ENCODE assay signal across 9 cellular contexts in the genomic region with DNA sequence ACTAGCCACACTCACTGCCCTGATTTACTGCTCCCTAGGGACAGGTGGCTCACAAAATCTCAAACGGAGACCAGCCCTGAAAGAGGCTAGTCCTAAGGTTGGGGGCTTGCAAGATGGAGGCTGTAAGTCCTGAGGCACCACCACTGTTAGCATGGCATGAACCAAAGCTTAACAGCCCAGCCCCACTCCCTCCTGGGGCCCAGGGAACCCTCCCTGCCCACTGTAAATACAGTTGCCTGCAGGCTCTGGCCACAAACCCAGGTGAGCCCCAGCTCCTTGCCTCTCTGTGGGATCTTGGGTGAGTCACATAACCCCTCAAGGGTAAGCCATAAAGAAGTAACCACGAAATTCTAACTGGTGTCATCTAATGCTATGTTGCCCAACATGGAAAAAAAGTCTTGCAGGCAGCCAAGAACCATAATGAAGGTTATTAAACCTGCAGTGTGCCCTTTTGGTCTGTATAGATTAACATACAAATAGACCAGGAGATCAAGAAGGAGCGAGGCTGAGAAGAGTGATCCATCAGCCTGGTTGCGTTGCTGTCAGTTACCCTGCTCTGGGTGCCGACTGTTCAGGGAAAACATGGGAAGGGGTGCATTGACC. TPM values are rescaled to one million over a fixed set of nuclear protein-coding genes. Genes with fewer than 3 reads are reported as not detected.
DNase-seq lines count a peak whose midpoint lies in the region; ATAC-seq and TF ChIP-seq lines count a peak whose summit lies in the region.
"Had no signal": no experiment of that assay in that cellular context is flagged by ENCODE, and none has a peak within 500 bp of the region (broad histone marks: within the 10 kb centered on the region; RNA-seq: fewer than 3 reads in every experiment).

No MANE protein-coding gene starts in this region.

- DNase-seq in GM04503 (ENCODE audit: low read depth) (peak; percentile 42), RWPE1 (ENCODE audit: low spot score) (peak; percentile 80), renal cortical epithelial cell (ENCODE audit: low read depth) (peak; percentile 94), transverse colon (no peak), NCI-H2196 treated with DMSO at 0.1 percent for 48 hours (lab: John Stamatoyannopoulos, UW; ENCODE audit: unreplicated experiment) (no peak), DMS153 (lab: John Stamatoyannopoulos, UW) (no peak)

- H3K4me1 ChIP-seq in transverse colon: peaks cover 9 to 25% (median 16%) of the 10 kb centered on the region in 4 donors

- POLR2A ChIA-PET in RWPE1 (lab: Yijun Ruan, JAX; ENCODE audit: low non-redundant PET): interaction anchor here (0.5 to 0.6 kb wide), 2 partner anchors 150 to 1071 kb away, joined by 3 to 6 read pairs; no protein-coding TSS in a partner anchor

- intact Hi-C loops in transverse colon (cut with DNase I; ENCODE audit: low total_unique reads): no loop called here

- no peak for TF ChIP-seq POLR2A in transverse colon (IDR thresholded peaks at IDR 0.05)

- in situ Hi-C loops in transverse colon (cut with MboI; ENCODE audit: low pct_ligation_motif_present in 1 of 4, low pct_unique_long_range_greater_than_20kb in 1 of 4, low sequenced_read_pairs in 3 of 4): no loop called here

- peaks cover 71% of the 10 kb centered on the region for H3K4me1 Mint-ChIP-seq in activated naive CD8-positive, alpha-beta T cell (ENCODE audit: low read depth)

- H3K27ac Mint-ChIP-seq in activated naive CD8-positive, alpha-beta T cell: peak overlapping the region; percentile 89

- H3K36me3 ChIP-seq in transverse colon: peaks cover 0 to 17% (median 6%) of the 10 kb centered on the region in 4 donors

- H3K27ac ChIP-seq in RWPE1 (peak overlapping the region; percentile 55), transverse colon (peak overlapping the region in 2 of 4 donors; percentile 16 to 37)

- WGBS in transverse colon (ENCODE audit: low coverage in 1 of 2), 2 donors: 53 to 60% methylated on average over 4 to 5 of the region's 5 CpGs

- no peaks in the 10 kb centered on the region for H3K27me3 ChIP-seq in transverse colon

- no peak for ATAC-seq in HG03159 (IDR thresholded peaks at IDR 0.05; ENCODE audit: unreplicated experiment)

- no peak for TF ChIP-seq EP300 in transverse colon (IDR thresholded peaks at IDR 0.05; ENCODE audit: low read depth)

- H3K4me3 Mint-ChIP-seq in activated naive CD8-positive, alpha-beta T cell: peak overlapping the region; percentile 94

- no peaks in the 10 kb centered on the region for H3K9me3 ChIP-seq in transverse colon

- peaks cover 1% of the 10 kb centered on the region for H3K36me3 Mint-ChIP-seq in activated naive CD8-positive, alpha-beta T cell

- H3K4me3 ChIP-seq in transverse colon: no peak overlapping the region

- no peaks in the 10 kb centered on the region for H3K9me3 Mint-ChIP-seq in activated naive CD8-positive, alpha-beta T cell (ENCODE audit: low read depth)

- CTCF ChIA-PET in RWPE1 (lab: Yijun Ruan, JAX): interaction anchor here (1.0 to 1.6 kb wide), 4 partner anchors 9 to 165 kb away, joined by 3 to 5 read pairs (median 4); no protein-coding TSS in a partner anchor

- H3K27me3 Mint-ChIP-seq in activated naive CD8-positive, alpha-beta T cell: no peaks in the 10 kb centered on the region

- TF ChIP-seq CTCF in RWPE1 (conservative IDR thresholded peaks at IDR 0.05; ENCODE audit: low read depth) (no peak), transverse colon (IDR thresholded peaks at IDR 0.05) (no peak)

RNA-seq across cellular contexts. Expression of a gene that starts 1.7 kb away (rescaled TPM):
- total RNA-seq in renal cortical epithelial cell (33.7 and 44.7 TPM in 2 replicates), transverse colon (100 to 1,000 TPM in 1 of 4 donors, 10 to 100 TPM in 3; 37.5 to 178 (median 69.5) TPM)

RNA-seq across cellular contexts. Expression of a gene that starts 30.0 kb away (rescaled TPM):
- total RNA-seq in renal cortical epithelial cell (12.2 and 18.4 TPM in 2 replicates), transverse colon (10 to 100 TPM; 10.5 to 63.6 (median 35.3) TPM)

RNA-seq across cellular contexts. Expression of a gene that starts 44.3 kb away (rescaled TPM):
- total RNA-seq in renal cortical epithelial cell: 0.20 TPM in 1 of 2 replicates, not detected in the other
- 10 to 100 TPM in 1 of 4 donors, 1 to 10 TPM in 2, not detected in 1; 1.6 to 12.3 (median 5.7) TPM for total RNA-seq in transverse colon
- total RNA-seq: lung microvascular endothelial cell had no signal

Comparison
In these comparisons a context has a peak if more than half of its experiments do, and no peak if none do; other contexts are left out.
1. DNase-seq: peak in GM04503 (single experiment), RWPE1 (single experiment) and renal cortical epithelial cell (single experiment); none in transverse colon (single experiment), NCI-H2196 treated with DMSO at 0.1 percent for 48 hours (single experiment) and DMS153 (single experiment).